ENCODE assay signal across 18 cellular contexts in genomic region chr14:73937012-73937411, GRCh38. TPM values are rescaled to one million over a fixed set of nuclear protein-coding genes. Genes with fewer than 3 reads are reported as not detected.
A peak's percentile ranks its signal among the peaks of the same experiment; 100 is the strongest.
DNase-seq lines count a peak whose midpoint lies in the region; ATAC-seq and FAIRE-seq lines count a peak whose summit lies in the region.
"Had no signal": no experiment of that assay in that cellular context is flagged by ENCODE, and none has a peak within 500 bp of the region (broad histone marks: within the 10 kb centered on the region; RNA-seq: fewer than 3 reads in every experiment).

No MANE protein-coding gene starts in this region.

- H3K4me3 Mint-ChIP-seq in activated T-cell treated with anti-CD3 and anti-CD28 coated beads, Interleukin-2, amount 50 U/mL, for 72 hours: no peak overlapping the region
- H3K4me3 Mint-ChIP-seq in stimulated activated naive CD8-positive, alpha-beta T cell treated with anti-CD3 and anti-CD28 coated beads, Interleukin-15, Interleukin-2, amounts not matched to agents 100 ng/mL and 50 ng/mL, for 24 hours: no peak overlapping the region
- H3K4me3 Mint-ChIP-seq: B cell; CD8-positive, alpha-beta memory T cell; H9 had no signal

- peak; percentile 13 for FAIRE-seq in urothelium cell line (lab: Jason Lieb, UNC)
- FAIRE-seq: GM12878, H1 had no signal

- no peaks in the 10 kb centered on the region for H3K27me3 Mint-ChIP-seq in activated T-cell treated with anti-CD3 and anti-CD28 coated beads, Interleukin-2, amount 50 U/mL, for 72 hours (ENCODE audit: low read depth)
- no peaks in the 10 kb centered on the region for H3K27me3 Mint-ChIP-seq in stimulated activated naive CD8-positive, alpha-beta T cell treated with anti-CD3 and anti-CD28 coated beads, Interleukin-15, Interleukin-2, amounts not matched to agents 100 ng/mL and 50 ng/mL, for 24 hours
- H3K27me3 Mint-ChIP-seq: B cell; CD8-positive, alpha-beta memory T cell had no signal

- no peaks in the 10 kb centered on the region for H3K9me3 Mint-ChIP-seq in activated T-cell treated with anti-CD3 and anti-CD28 coated beads, Interleukin-2, amount 50 U/mL, for 72 hours
- H3K9me3 Mint-ChIP-seq in stimulated activated naive CD8-positive, alpha-beta T cell treated with anti-CD3 and anti-CD28 coated beads, Interleukin-15, Interleukin-2, amounts not matched to agents 100 ng/mL and 50 ng/mL, for 24 hours: no peaks in the 10 kb centered on the region
- H3K9me3 Mint-ChIP-seq: CD8-positive, alpha-beta memory T cell; H9 had no signal

- H3K36me3 Mint-ChIP-seq in activated T-cell treated with anti-CD3 and anti-CD28 coated beads, Interleukin-2, amount 50 U/mL, for 72 hours (ENCODE audit: insufficient read depth in 2 of 2): peaks cover 0 to 7% of the 10 kb centered on the region in 2 donors
- H3K36me3 Mint-ChIP-seq in stimulated activated naive CD8-positive, alpha-beta T cell treated with anti-CD3 and anti-CD28 coated beads, Interleukin-15, Interleukin-2, amounts not matched to agents 100 ng/mL and 50 ng/mL, for 24 hours (ENCODE audit: low read depth): peaks cover 27% of the 10 kb centered on the region

- no peaks in the 10 kb centered on the region for H3K4me1 Mint-ChIP-seq in activated T-cell treated with anti-CD3 and anti-CD28 coated beads, Interleukin-2, amount 50 U/mL, for 72 hours (ENCODE audit: low read depth)
- no peaks in the 10 kb centered on the region for H3K4me1 Mint-ChIP-seq in stimulated activated naive CD8-positive, alpha-beta T cell treated with anti-CD3 and anti-CD28 coated beads, Interleukin-15, Interleukin-2, amounts not matched to agents 100 ng/mL and 50 ng/mL, for 24 hours (ENCODE audit: low read depth)
- H3K4me1 Mint-ChIP-seq: B cell; CD8-positive, alpha-beta memory T cell; H9 had no signal

- DNase-seq in activated T-cell treated with anti-CD3 and anti-CD28 coated beads, Interleukin-2, amount 50 U/mL, for 72 hours: no peak
- DNase-seq in activated T-cell treated with anti-CD3 and anti-CD28 coated beads, Interleukin-2, amount 50 U/mL, for 1 hour: no peak
- DNase-seq in stimulated activated naive CD8-positive, alpha-beta T cell treated with anti-CD3 and anti-CD28 coated beads, Interleukin-15, Interleukin-2, amounts not matched to agents 100 U/mL and 50 U/mL, for 24 hours: no peak
- DNase-seq in islet precursor cell: peak; percentile 27
- no peak for DNase-seq in urothelium cell line (ENCODE audit: low spot score)
- DNase-seq in T-helper 9 cell: no peak
- DNase-seq in GM19240 (ENCODE audit: insufficient read length, low spot score): no peak
- DNase-seq: CD8-positive, alpha-beta memory T cell; COR-L47; DMS 273 treated with DMSO at 0.1 percent for 48 hours; DMS53; DND-41; EL; H9 had no signal

- no peak for ATAC-seq in activated T-cell treated with anti-CD3 and anti-CD28 coated beads, Interleukin-2, amount 50 U/mL, for 72 hours (replicated peaks in 1 of 2)
- no peak for ATAC-seq in stimulated activated naive CD8-positive, alpha-beta T cell treated with anti-CD3 and anti-CD28 coated beads, Interleukin-15, Interleukin-2, amounts not matched to agents 100 U/mL and 50 U/mL, for 24 hours
- ATAC-seq: GM12878 had no signal

- H3K27ac Mint-ChIP-seq in activated T-cell treated with anti-CD3 and anti-CD28 coated beads, Interleukin-2, amount 50 U/mL, for 72 hours: peak overlapping the region; percentile 5
- H3K27ac Mint-ChIP-seq in stimulated activated naive CD8-positive, alpha-beta T cell treated with anti-CD3 and anti-CD28 coated beads, Interleukin-15, Interleukin-2, amounts not matched to agents 100 ng/mL and 50 ng/mL, for 24 hours: peak overlapping the region; percentile 43
- H3K27ac Mint-ChIP-seq: B cell, H9 had no signal

RNA-seq across cellular contexts. Expression of gene FAM161B, which starts 12.9 kb away (rescaled TPM):
- 1 to 10 TPM; 2.7 to 3.1 TPM for total RNA-seq in activated T-cell treated with anti-CD3 and anti-CD28 coated beads, Interleukin-2, amount 50 U/mL, for 72 hours

RNA-seq across cellular contexts. Expression of gene COQ6, which starts 13.1 kb away (rescaled TPM):
- 10 to 100 TPM; 20.4 to 21.9 TPM for total RNA-seq in activated T-cell treated with anti-CD3 and anti-CD28 coated beads, Interleukin-2, amount 50 U/mL, for 72 hours

RNA-seq across cellular contexts. Expression of gene ZNF410, which starts 50.4 kb away (rescaled TPM):
- 10 to 100 TPM; 81.9 to 90.6 TPM for total RNA-seq in activated T-cell treated with anti-CD3 and anti-CD28 coated beads, Interleukin-2, amount 50 U/mL, for 72 hours
